ENCODE assay signal across 18 cellular contexts in the genomic region with DNA sequence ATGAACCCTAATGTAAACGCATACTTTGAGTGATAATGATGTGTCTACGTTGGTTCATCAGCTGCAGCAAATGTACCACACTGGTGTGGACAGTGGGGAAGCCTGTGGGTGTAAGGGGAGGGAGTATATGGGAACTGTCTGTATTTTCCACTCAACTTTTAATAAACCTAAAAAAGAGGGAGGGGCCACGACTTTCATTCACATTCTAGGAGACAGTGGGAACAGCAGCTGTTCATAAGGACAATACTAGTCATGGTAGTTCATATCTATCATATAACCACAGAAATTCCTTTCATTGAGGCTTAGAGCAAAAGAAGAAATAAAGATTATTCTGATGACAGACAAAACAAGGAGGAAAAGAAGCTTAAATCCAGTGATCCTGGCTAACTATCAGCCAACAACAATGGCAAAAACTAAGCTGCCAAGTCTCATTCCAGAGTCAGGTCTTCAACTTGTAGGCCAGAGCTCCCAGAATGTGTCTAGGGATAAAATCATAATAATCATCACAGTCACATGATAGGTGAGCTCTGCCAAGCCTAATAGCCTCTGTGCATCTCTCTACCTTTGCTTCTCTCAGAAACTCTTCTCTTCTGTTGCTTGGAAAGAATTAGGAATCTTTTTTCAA. TPM values are rescaled to one million over a fixed set of nuclear protein-coding genes. Genes with fewer than 3 reads are reported as not detected.
DNase-seq lines count a peak whose midpoint lies in the region; ATAC-seq and TF ChIP-seq lines count a peak whose summit lies in the region.
"Had no signal": no experiment of that assay in that cellular context is flagged by ENCODE, and none has a peak within 500 bp of the region (broad histone marks: within the 10 kb centered on the region; RNA-seq: fewer than 3 reads in every experiment).

No MANE protein-coding gene starts in this region.

- no peaks in the 10 kb centered on the region for H3K36me3 Mint-ChIP-seq in glutamatergic neuron (ENCODE audit: unreplicated experiment)

- no peak overlapping the region for H3K4me3 ChIP-seq in sigmoid colon
- H3K4me3 ChIP-seq: BLaER1, colonic mucosa, thyroid gland had no signal

- 91 to 92% methylated on average over 3 of the region's 3 CpGs for WGBS in sigmoid colon, 2 donors

- no peak for TF ChIP-seq EP300 in sigmoid colon (IDR thresholded peaks at IDR 0.05)

- H3K4me3 Mint-ChIP-seq in glutamatergic neuron (ENCODE audit: unreplicated experiment): peak overlapping the region; percentile 13
- H3K4me3 Mint-ChIP-seq: activated CD4-positive, alpha-beta T cell treated with anti-CD3 and anti-CD28 coated beads for 36 hours had no signal

- TF ChIP-seq CTCF in glutamatergic neuron (IDR thresholded peaks at IDR 0.05; ENCODE audit: partially characterized antibody, unreplicated experiment): no peak
- TF ChIP-seq CTCF in sigmoid colon (IDR thresholded peaks at IDR 0.05): no peak

- H3K27ac Mint-ChIP-seq in glutamatergic neuron (ENCODE audit: unreplicated experiment): peak overlapping the region; percentile 50
- H3K27ac Mint-ChIP-seq: activated CD4-positive, alpha-beta T cell treated with anti-CD3 and anti-CD28 coated beads for 36 hours had no signal

- DNase-seq in LHCN-M2 (ENCODE audit: low read depth) (peak; percentile 86), astrocyte of the hippocampus (ENCODE audit: low read depth, low spot score) (peak; percentile 40), glutamatergic neuron (no peak), sigmoid colon (no peak), GM19240 (ENCODE audit: insufficient read length, low spot score) (no peak)
- DNase-seq: activated CD4-positive, alpha-beta T cell treated with anti-CD3 and anti-CD28 coated beads for 36 hours; activated gamma-delta T cell treated with Interleukin-2 at 50 U/mL for 16 hours; anterior cingulate cortex; colonic mucosa; naive B cell; NCI-H1694; thyroid gland had no signal

- H3K9me3 ChIP-seq in sigmoid colon: no peaks in the 10 kb centered on the region
- H3K9me3 ChIP-seq: BLaER1, colonic mucosa, thyroid gland had no signal

- H3K27me3 Mint-ChIP-seq in glutamatergic neuron (ENCODE audit: unreplicated experiment): peaks cover 2% of the 10 kb centered on the region
- H3K27me3 Mint-ChIP-seq: activated CD4-positive, alpha-beta T cell treated with anti-CD3 and anti-CD28 coated beads for 36 hours; naive B cell had no signal

- H3K9me3 Mint-ChIP-seq in glutamatergic neuron (ENCODE audit: unreplicated experiment): no peaks in the 10 kb centered on the region

- H3K36me3 ChIP-seq in sigmoid colon: no peaks in the 10 kb centered on the region
- H3K36me3 ChIP-seq: colonic mucosa, thyroid gland had no signal

- peaks cover 32% of the 10 kb centered on the region for H3K4me1 Mint-ChIP-seq in glutamatergic neuron (ENCODE audit: low read depth, unreplicated experiment)

- ATAC-seq in GM19351 (IDR thresholded peaks at IDR 0.05; ENCODE audit: unreplicated experiment) (no peak), GM18505 (IDR thresholded peaks at IDR 0.05; ENCODE audit: unreplicated experiment) (no peak)
- ATAC-seq: activated CD4-positive, alpha-beta T cell treated with anti-CD3 and anti-CD28 coated beads for 36 hours had no signal

- peaks cover 0 to 26% (median 15%) of the 10 kb centered on the region in 4 donors for H3K4me1 ChIP-seq in sigmoid colon
- H3K4me1 ChIP-seq: BLaER1, colonic mucosa had no signal

- H3K27ac ChIP-seq in sigmoid colon: peak overlapping the region in 3 of 4 donors; percentile 7 to 47 (median 19)
- H3K27ac ChIP-seq: BLaER1, colonic mucosa, epithelial cell of prostate, thyroid gland had no signal

- no peak for TF ChIP-seq POLR2A in sigmoid colon (IDR thresholded peaks at IDR 0.05)
- TF ChIP-seq POLR2A in GM18505 (IDR thresholded peaks at IDR 0.05; ENCODE audit: borderline replicate concordance, extremely low read depth, insufficient read depth, insufficient read length): no peak

- no peaks in the 10 kb centered on the region for H3K27me3 ChIP-seq in sigmoid colon
- H3K27me3 ChIP-seq: BLaER1, colonic mucosa, thyroid gland had no signal

- intact Hi-C loops in sigmoid colon (cut with DNase I): no loop called here

RNA-seq across cellular contexts. Expression of a gene that starts 59.4 kb away (rescaled TPM):
- total RNA-seq in LHCN-M2 (2014; rRNA removed) (0.19 and 0.29 TPM in 2 replicates), glutamatergic neuron (ENCODE audit: unreplicated experiment) (8.5 TPM), sigmoid colon (1 to 10 TPM in 2 of 4 donors, under 1 TPM in 2; 0.55 to 5.3 (median 2.3) TPM)
- 0.15 TPM for polyA plus RNA-seq in LHCN-M2 (2012)
- 1 to 10 TPM in 2 of 3 donors, not detected in 1; 2.3 to 5.4 TPM for polyA plus RNA-seq in sigmoid colon
- total RNA-seq: posterior vena cava, RPMI7951 had no signal

Comparison
In these comparisons a context has a peak if more than half of its experiments do, and no peak if none do; other contexts are left out.
1. DNase-seq: peak in LHCN-M2 (single experiment) and astrocyte of the hippocampus (single experiment); none in glutamatergic neuron (single experiment), sigmoid colon (single experiment) and GM19240 (single experiment).